Comparison of ENCODE assay signal across 8 cellular contexts in genomic region chr2:195657634-195658540, GRCh38. TPM values are rescaled to one million over a fixed set of nuclear protein-coding genes. Genes with fewer than 3 reads are reported as not detected.
DNase-seq lines count a peak whose midpoint lies in the region; ATAC-seq and TF ChIP-seq lines count a peak whose summit lies in the region.

No MANE protein-coding gene starts in this region.

- TF ChIP-seq CTCF in A673 (conservative IDR thresholded peaks at IDR 0.05; ENCODE audit: low read depth, low read length), result no peak

- H3K9me3 Mint-ChIP-seq in activated CD4-positive, alpha-beta memory T cell treated with anti-CD3 and anti-CD28 coated beads for 36 hours, result peaks cover 2% of the 10 kb centered on the region

- BruUV-seq in A673 (replicated peaks; lab: Mats Ljungman, UMichigan), result TSS peak; percentile 37

- ATAC-seq in GM18858 (IDR thresholded peaks at IDR 0.05; ENCODE audit: unreplicated experiment) (peak; percentile 27), HG03097 (IDR thresholded peaks at IDR 0.05; ENCODE audit: low FRiP score, unreplicated experiment) (peak; percentile 16)

- H3K4me3 ChIP-seq in A673 (ENCODE audit: low read depth, low read length, poor library complexity, severe bottlenecking) (peak overlapping the region; percentile 88), ectodermal cell (ENCODE audit: insufficient read depth, low read depth, low read length) (peak overlapping the region; percentile 75)

- H3K4me3 Mint-ChIP-seq in activated CD4-positive, alpha-beta memory T cell treated with anti-CD3 and anti-CD28 coated beads for 36 hours, result peak overlapping the region; percentile 98

- H3K36me3 ChIP-seq in A673 (ENCODE audit: insufficient read depth, low read length, poor library complexity, severe bottlenecking) (no peaks in the 10 kb centered on the region), ectodermal cell (ENCODE audit: control insufficient read depth, insufficient read depth, low read length) (no peaks in the 10 kb centered on the region)

- no peaks in the 10 kb centered on the region for H3K27me3 ChIP-seq in A673 (replicated peaks; ENCODE audit: insufficient read depth, low read depth, low read length, poor library complexity)
- no peaks in the 10 kb centered on the region for H3K27me3 ChIP-seq in ectodermal cell (ENCODE audit: control insufficient read depth, insufficient read depth, low read length, poor library complexity, severe bottlenecking)

- H3K4me1 ChIP-seq in A673 (ENCODE audit: insufficient read depth, low read length, poor library complexity, severe bottlenecking), result peaks cover 14% of the 10 kb centered on the region
- H3K4me1 ChIP-seq in ectodermal cell (ENCODE audit: control insufficient read depth, insufficient read depth, low read length), result peaks cover 4% of the 10 kb centered on the region

- intact Hi-C loops in A673 (cut with micrococcal nuclease; ENCODE audit: unreplicated experiment), result loop anchor here (5.0 kb wide), 1 partner anchor 86 kb away; no protein-coding TSS in a partner anchor
- intact Hi-C loops in activated CD4-positive, alpha-beta memory T cell treated with anti-CD3 and anti-CD28 coated beads for 36 hours (cut with micrococcal nuclease), result loop anchor here (1.0 to 5.0 kb wide), 5 partner anchors 49 to 604 kb away; partner anchors contain the start of gene STK17B

- H3K36me3 Mint-ChIP-seq in activated CD4-positive, alpha-beta memory T cell treated with anti-CD3 and anti-CD28 coated beads for 36 hours, result peaks cover 32% of the 10 kb centered on the region

- H3K4me1 Mint-ChIP-seq in activated CD4-positive, alpha-beta memory T cell treated with anti-CD3 and anti-CD28 coated beads for 36 hours (ENCODE audit: low read depth), result peaks cover 41% of the 10 kb centered on the region

- DNase-seq in A673 (ENCODE audit: low spot score) (peak; percentile 81), NCI-H69 (lab: John Stamatoyannopoulos, UW) (peak; percentile 77), lung microvascular endothelial cell (ENCODE audit: low read depth in 2 of 2) (peak; percentile 56 to 86)
- peak; percentile 83 for DNase-seq in activated CD4-positive, alpha-beta memory T cell treated with anti-CD3 and anti-CD28 coated beads for 36 hours
- peak; percentile 39 to 63 (median 46) for DNase-seq in stimulated activated CD4-positive, alpha-beta T cell treated with anti-CD3 and anti-CD28 coated beads, TNF-alpha, amount 100 ng/mL, for 48 hours (ENCODE audit: low read depth in 3 of 3)

- H3K27ac Mint-ChIP-seq in activated CD4-positive, alpha-beta memory T cell treated with anti-CD3 and anti-CD28 coated beads for 36 hours, result peak overlapping the region; percentile 100

- H3K27me3 Mint-ChIP-seq in activated CD4-positive, alpha-beta memory T cell treated with anti-CD3 and anti-CD28 coated beads for 36 hours, result peaks cover 3% of the 10 kb centered on the region

- H3K9me3 ChIP-seq in A673 (ENCODE audit: low read depth, low read length, poor library complexity, severe bottlenecking) (no peaks in the 10 kb centered on the region), ectodermal cell (ENCODE audit: control insufficient read depth, low read length) (no peaks in the 10 kb centered on the region)

- POLR2A ChIA-PET in A673 (lab: Charles Lee; ENCODE audit: low non-redundant PET), result interaction anchor here (0.6 kb wide), 1 partner anchor 1775 kb away, joined by 8 read pairs; no protein-coding TSS in a partner anchor
- POLR2A ChIA-PET in activated CD4-positive, alpha-beta memory T cell treated with anti-CD3 and anti-CD28 coated beads for 36 hours (lab: Charles Lee), result interaction anchor here (0.7 to 5.2 kb wide), 9 partner anchors 8 to 524 kb away, joined by 3 to 144 read pairs (median 4); no protein-coding TSS in a partner anchor

- CTCF ChIA-PET in A673 (lab: Charles Lee), result no interaction called here
- CTCF ChIA-PET in activated CD4-positive, alpha-beta memory T cell treated with anti-CD3 and anti-CD28 coated beads for 36 hours (lab: Charles Lee), result interaction anchor here (2.8 to 3.2 kb wide), 2 partner anchors 81 to 123 kb away, joined by 19 to 22 read pairs; no protein-coding TSS in a partner anchor

- WGBS in ectodermal cell, 2 experiments, result 0% methylated on average over 64 to 65 of the region's 66 CpGs

- peak overlapping the region; percentile 93 for H3K27ac ChIP-seq in A673 (ENCODE audit: low read depth, low read length, poor library complexity, severe bottlenecking)
- H3K27ac ChIP-seq in ectodermal cell (ENCODE audit: insufficient read depth, low read depth, low read length, poor library complexity, severe bottlenecking), result peak overlapping the region; percentile 87

RNA-seq across cellular contexts. Expression of gene SLC39A10, which starts 0.9 kb away (rescaled TPM):
- 42.3 and 58.2 TPM in 2 replicates for total RNA-seq in A673 (2021)
- total RNA-seq in activated CD4-positive, alpha-beta memory T cell treated with anti-CD3 and anti-CD28 coated beads for 36 hours, result 10 to 100 TPM; 36.1 to 37.4 TPM
- 86.6 TPM for polyA plus RNA-seq in ectodermal cell (2013, experiment 1 of 4)
- polyA plus RNA-seq in ectodermal cell (2013, experiment 2 of 4), result 89.6 TPM
- 69.9 TPM for polyA plus RNA-seq in ectodermal cell (2013, experiment 3 of 4)
- 79.4 TPM for polyA plus RNA-seq in ectodermal cell (2013, experiment 4 of 4)
- total RNA-seq in lung microvascular endothelial cell, result 20.7 and 27.2 TPM in 2 replicates

Comparison
In these comparisons a context has a peak if more than half of its experiments do, and no peak if none do; other contexts are left out.
1. Peak in every context shown above with its lines: DNase-seq, ATAC-seq, H3K4me3 ChIP-seq and H3K27ac ChIP-seq.